Comparison of ENCODE assay signal across 8 cellular contexts in genomic region chr18:79393181-79393598, GRCh38. TPM values are rescaled to one million over a fixed set of nuclear protein-coding genes. Genes with fewer than 3 reads are reported as not detected.
DNase-seq lines count a peak whose midpoint lies in the region; ATAC-seq and TF ChIP-seq lines count a peak whose summit lies in the region.

No MANE protein-coding gene starts in this region.

- intact Hi-C loops in MCF 10A (cut with micrococcal nuclease), result no loop called here

- no peaks in the 10 kb centered on the region for H3K4me1 Mint-ChIP-seq in MCF 10A (ENCODE audit: insufficient read depth, unreplicated experiment)
- peaks cover 22% of the 10 kb centered on the region for H3K4me1 Mint-ChIP-seq in memory B cell

- H3K27me3 Mint-ChIP-seq in MCF 10A (ENCODE audit: insufficient read depth, unreplicated experiment), result no peaks in the 10 kb centered on the region
- H3K27me3 Mint-ChIP-seq in memory B cell, result peaks cover 1% of the 10 kb centered on the region

- CTCF ChIA-PET in BJ (lab: Yijun Ruan, JAX), result interaction anchor here (0.6 to 4.7 kb wide), 3 partner anchors 13 to 455 kb away, joined by 3 to 38 read pairs (median 7); no protein-coding TSS in a partner anchor
- CTCF ChIA-PET in MCF 10A (lab: Yijun Ruan, JAX), result interaction anchor here (0.7 to 5.5 kb wide), 4 partner anchors 12 to 569 kb away, joined by 3 to 39 read pairs (median 3); no protein-coding TSS in a partner anchor

- POLR2A ChIA-PET in BJ (lab: Charles Lee), result no interaction called here
- POLR2A ChIA-PET in MCF 10A (lab: Yijun Ruan, JAX), result interaction anchor here (1.1 to 1.3 kb wide), 2 partner anchors 8 to 10 kb away, joined by 3 to 5 read pairs; no protein-coding TSS in a partner anchor

- H3K4me3 ChIP-seq in BJ (ENCODE audit: low read depth, low read length), result peak overlapping the region; percentile 52
- H3K4me3 ChIP-seq in Jurkat, Clone E6-1 (ENCODE audit: low read length), result peak overlapping the region; percentile 44

- TSS peak; percentile 51 for BruUV-seq in MCF 10A (replicated peaks; lab: Mats Ljungman, UMichigan)

- H3K4me3 Mint-ChIP-seq in MCF 10A (ENCODE audit: unreplicated experiment) (peak overlapping the region; percentile 93), memory B cell (peak overlapping the region; percentile 95)

- no peak for DNase-seq in BJ (ENCODE audit: low read depth)
- DNase-seq in Jurkat, Clone E6-1 (ENCODE audit: low read depth, low spot score), result peak; percentile 48
- DNase-seq in MCF 10A (ENCODE audit: unreplicated experiment), result no peak
- DNase-seq in memory B cell (ENCODE audit: low spot score in 2 of 2), result peak in 1 of 2 donors; percentile 38
- no peak for DNase-seq in NCI-H226

- no peak for TF ChIP-seq POLR2A in GM18505 (IDR thresholded peaks at IDR 0.05; ENCODE audit: borderline replicate concordance, extremely low read depth, insufficient read depth, insufficient read length)

- H3K27ac Mint-ChIP-seq in MCF 10A (ENCODE audit: low read depth, unreplicated experiment), result peak overlapping the region; percentile 100
- peak overlapping the region; percentile 97 for H3K27ac Mint-ChIP-seq in memory B cell

- H3K36me3 Mint-ChIP-seq in MCF 10A (ENCODE audit: insufficient read depth, unreplicated experiment), result peaks cover 4% of the 10 kb centered on the region
- H3K36me3 Mint-ChIP-seq in memory B cell, result no peaks in the 10 kb centered on the region

- TF ChIP-seq CTCF in BJ (IDR thresholded peaks at IDR 0.05; ENCODE audit: insufficient read depth, low read depth, low read length), result no peak
- no peak for TF ChIP-seq CTCF in MCF 10A (IDR thresholded peaks at IDR 0.05; ENCODE audit: unreplicated experiment)

- ATAC-seq in memory B cell (ENCODE audit: low read depth), result peak; percentile 45
- no peak for ATAC-seq in HG02763 (IDR thresholded peaks at IDR 0.05; ENCODE audit: unreplicated experiment)
- ATAC-seq in GM19467 (IDR thresholded peaks at IDR 0.05; ENCODE audit: unreplicated experiment), result no peak
- ATAC-seq in GM18505 (IDR thresholded peaks at IDR 0.05; ENCODE audit: unreplicated experiment), result no peak

- H3K27me3 ChIP-seq in BJ (ENCODE audit: control insufficient read depth, insufficient read depth, low read length), result peaks cover 10% of the 10 kb centered on the region

- no peaks in the 10 kb centered on the region for H3K9me3 Mint-ChIP-seq in MCF 10A (ENCODE audit: unreplicated experiment)
- no peaks in the 10 kb centered on the region for H3K9me3 Mint-ChIP-seq in memory B cell

- no peaks in the 10 kb centered on the region for H3K36me3 ChIP-seq in BJ (ENCODE audit: control insufficient read depth, insufficient read depth, low read length)

RNA-seq across cellular contexts. Expression of gene NFATC1, which starts 2.5 kb away (rescaled TPM):
- 0.80 and 1.2 TPM in 2 replicates for polyA plus RNA-seq in BJ (2011; rRNA removed)
- 1.6 and 1.8 TPM in 2 replicates for polyA minus RNA-seq in BJ (2011; rRNA and poly(A)+ RNA removed)
- polyA plus RNA-seq in Jurkat, Clone E6-1 (2012; ENCODE audit: insufficient read depth, insufficient read length), result 21.7 TPM
- 2.0 and 3.7 TPM in 2 replicates for total RNA-seq in MCF 10A (2022)
